ENCODE assay signal across 11 cellular contexts in the genomic region with DNA sequence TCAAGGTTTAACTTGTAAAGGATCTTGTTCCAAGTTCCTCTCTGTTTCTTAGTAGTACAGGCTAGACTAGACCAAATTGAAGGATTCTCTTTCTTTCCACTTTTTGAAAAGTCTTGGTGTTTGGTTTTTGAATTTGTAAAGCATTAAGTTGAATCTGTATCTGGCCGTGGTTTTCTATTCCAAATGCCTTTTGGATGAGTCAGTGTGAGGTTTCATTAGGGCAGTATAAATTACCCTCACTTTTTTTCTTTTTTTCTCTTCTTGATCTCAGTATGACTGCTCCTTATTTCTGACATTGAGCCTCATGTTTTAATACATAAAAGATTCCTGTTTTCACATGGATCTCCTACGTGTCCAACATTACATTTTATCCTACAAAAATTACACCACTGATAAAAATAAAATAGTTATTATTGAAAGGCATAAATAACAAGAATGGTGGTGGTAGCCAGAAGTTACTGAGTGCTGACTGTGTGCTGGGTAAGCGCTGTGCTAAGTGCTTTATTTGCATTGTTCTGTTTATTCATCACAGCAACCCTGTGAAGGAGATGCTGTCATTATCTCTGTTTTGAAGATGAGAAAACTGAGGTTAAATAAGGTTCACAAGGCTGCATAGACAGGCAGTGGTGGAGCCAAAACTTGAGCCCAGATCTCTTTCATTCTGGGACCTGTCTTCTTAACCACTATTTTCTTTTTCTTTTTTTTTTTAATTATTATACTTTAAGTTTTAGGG. TPM values are rescaled to one million over a fixed set of nuclear protein-coding genes. Genes with fewer than 3 reads are reported as not detected.
A peak's percentile ranks its signal among the peaks of the same experiment; 100 is the strongest.
DNase-seq lines count a peak whose midpoint lies in the region; ATAC-seq and TF ChIP-seq lines count a peak whose summit lies in the region.
"Had no signal": no experiment of that assay in that cellular context is flagged by ENCODE, and none has a peak within 500 bp of the region (broad histone marks: within the 10 kb centered on the region; RNA-seq: fewer than 3 reads in every experiment).

No MANE protein-coding gene starts in this region.

- ATAC-seq in GM18511 (IDR thresholded peaks at IDR 0.05; ENCODE audit: unreplicated experiment) (peak; percentile 68), SK-N-SH treated with all-trans-retinoic acid at 6 μM for 48 hours (peak; percentile 58), HG03457 (IDR thresholded peaks at IDR 0.05; ENCODE audit: unreplicated experiment) (no peak)
- ATAC-seq: effector memory CD8-positive, alpha-beta T cell had no signal

- peak; percentile 82 for DNase-seq in fibroblast of villous mesenchyme (ENCODE audit: low read depth)
- DNase-seq in skeletal muscle cell (ENCODE audit: low read depth): peak; percentile 55
- DNase-seq in cortex of kidney (lab: John Stamatoyannopoulos, UW): no peak
- no peak for DNase-seq in NCI-H2081 treated with DMSO at 0.1 percent for 48 hours (lab: John Stamatoyannopoulos, UW)
- DNase-seq in NAMALWA (ENCODE audit: low spot score): no peak
- DNase-seq: activated T-cell treated with anti-CD3 and anti-CD28 coated beads, Interleukin-2, amount 50 U/mL, for 24 hours; effector memory CD8-positive, alpha-beta T cell; NCI-H1436 had no signal

- TF ChIP-seq CTCF in fibroblast of villous mesenchyme (IDR thresholded peaks at IDR 0.05; ENCODE audit: insufficient read depth, low read depth, low read length): no peak

- H3K4me3 ChIP-seq in fibroblast of villous mesenchyme (ENCODE audit: low read depth, low read length): no peak overlapping the region
- H3K4me3 ChIP-seq in skeletal muscle cell (ENCODE audit: low read depth, low read length): no peak overlapping the region

TF ChIP-seq in SK-N-SH treated with all-trans-retinoic acid at 6 μM for 48 hours, 23 proteins besides CTCF, POLR2A, EP300 and RAD21:
- no peak for TF ChIP-seq GLIS3 (CRISPR knock-in tag; IDR thresholded peaks at IDR 0.05)
- TF ChIP-seq, protein P1, sequence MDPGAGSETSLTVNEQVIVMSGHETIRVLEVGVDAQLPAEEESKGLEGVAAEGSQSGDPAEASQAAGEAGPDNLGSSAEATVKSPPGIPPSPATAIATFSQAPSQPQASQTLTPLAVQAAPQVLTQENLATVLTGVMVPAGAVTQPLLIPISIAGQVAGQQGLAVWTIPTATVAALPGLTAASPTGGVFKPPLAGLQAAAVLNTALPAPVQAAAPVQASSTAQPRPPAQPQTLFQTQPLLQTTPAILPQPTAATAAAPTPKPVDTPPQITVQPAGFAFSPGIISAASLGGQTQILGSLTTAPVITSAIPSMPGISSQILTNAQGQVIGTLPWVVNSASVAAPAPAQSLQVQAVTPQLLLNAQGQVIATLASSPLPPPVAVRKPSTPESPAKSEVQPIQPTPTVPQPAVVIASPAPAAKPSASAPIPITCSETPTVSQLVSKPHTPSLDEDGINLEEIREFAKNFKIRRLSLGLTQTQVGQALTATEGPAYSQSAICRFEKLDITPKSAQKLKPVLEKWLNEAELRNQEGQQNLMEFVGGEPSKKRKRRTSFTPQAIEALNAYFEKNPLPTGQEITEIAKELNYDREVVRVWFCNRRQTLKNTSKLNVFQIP (CRISPR knock-in tag; IDR thresholded peaks at IDR 0.05; ENCODE audit: borderline replicate concordance, low read depth): no peak
- TF ChIP-seq BACH2 (CRISPR knock-in tag; IDR thresholded peaks at IDR 0.05; ENCODE audit: borderline replicate concordance): no peak
- TF ChIP-seq ISL1 (CRISPR knock-in tag; IDR thresholded peaks at IDR 0.05): peak; percentile 45; the same call in 1 of the 2 replicates
TF ChIP-seq in SK-N-SH treated with all-trans-retinoic acid at 6 μM for 48 hours: peak in this region for 1.

RNA-seq across cellular contexts. Expression of a gene that starts 48.3 kb away (rescaled TPM):
- total RNA-seq in fibroblast of villous mesenchyme: 13.5 and 30.2 TPM in 2 replicates

Comparison
In these comparisons a context has a peak if more than half of its experiments do, and no peak if none do; other contexts are left out.
1. DNase-seq: peak in fibroblast of villous mesenchyme (single experiment) and skeletal muscle cell (single experiment); none in cortex of kidney (single experiment), NCI-H2081 treated with DMSO at 0.1 percent for 48 hours (single experiment) and NAMALWA (single experiment).